In genomic region chr2:136238214-136238551, GRCh38 we compare ENCODE assay signal across 8 cellular contexts.
A peak's percentile ranks its signal among the peaks of the same experiment; 100 is the strongest.
DNase-seq lines count a peak whose midpoint lies in the region; ATAC-seq and TF ChIP-seq lines count a peak whose summit lies in the region.

No MANE protein-coding gene starts in this region.

- intact Hi-C loops in mammary epithelial cell (cut with micrococcal nuclease): no loop called here

- no peak overlapping the region for H3K4me3 Mint-ChIP-seq in neural progenitor cell

- H3K9me3 Mint-ChIP-seq in neural progenitor cell: peaks cover 3% of the 10 kb centered on the region

- H4K20me1 ChIP-seq in mammary epithelial cell (ENCODE audit: insufficient read depth, low read length) (no peaks in the 10 kb centered on the region), neural progenitor cell (ENCODE audit: low read depth) (no peaks in the 10 kb centered on the region)

- H3K27me3 ChIP-seq in MG63: no peaks in the 10 kb centered on the region
- no peaks in the 10 kb centered on the region for H3K27me3 ChIP-seq in mammary epithelial cell (ENCODE audit: insufficient read depth, low read length)
- no peaks in the 10 kb centered on the region for H3K27me3 ChIP-seq in neural progenitor cell

- H3K27ac ChIP-seq in mammary epithelial cell (ENCODE audit: insufficient read depth, low read depth, low read length) (no peak overlapping the region), neural progenitor cell (no peak overlapping the region)

- H3K9ac ChIP-seq in mammary epithelial cell (ENCODE audit: insufficient read depth, low read length): no peak overlapping the region
- H3K9ac ChIP-seq in neural progenitor cell: no peak overlapping the region

- peak overlapping the region; percentile 85 for H3K27ac Mint-ChIP-seq in neural progenitor cell

- H3K79me2 ChIP-seq in mammary epithelial cell (ENCODE audit: insufficient read depth, low read length) (no peaks in the 10 kb centered on the region), neural progenitor cell (ENCODE audit: low read depth) (no peaks in the 10 kb centered on the region)

- H3K9me3 ChIP-seq in MG63 (no peaks in the 10 kb centered on the region), mammary epithelial cell (replicated peaks; ENCODE audit: insufficient read depth, low read length) (no peaks in the 10 kb centered on the region), neural progenitor cell (ENCODE audit: low read depth) (no peaks in the 10 kb centered on the region)

- no peaks in the 10 kb centered on the region for H3K36me3 Mint-ChIP-seq in neural progenitor cell

- H3K4me1 Mint-ChIP-seq in neural progenitor cell: peaks cover 32% of the 10 kb centered on the region

- dilution Hi-C loops in mammary epithelial cell (cut with HindIII; ENCODE audit: low sequenced_read_pairs): no loop called here

- H2AFZ ChIP-seq in mammary epithelial cell (ENCODE audit: low read depth, low read length): no peak overlapping the region
- no peak overlapping the region for H2AFZ ChIP-seq in neural progenitor cell (replicated peaks)

- in situ Hi-C loops in mammary epithelial cell (cut with MboI; ENCODE audit: low sequenced_read_pairs in 2 of 2): no loop called here

- no peak for TF ChIP-seq CTCF in mammary epithelial cell (conservative IDR thresholded peaks at IDR 0.05 in 1 of 2, IDR thresholded peaks at IDR 0.05 in 1 of 2; ENCODE audit: extremely low read depth in 1 of 2, insufficient read depth in 1 of 2, low read depth in 1 of 2, low read length in 2 of 2)
- TF ChIP-seq CTCF in neural progenitor cell (IDR thresholded peaks at IDR 0.05): no peak

- no TSS peak for BruUV-seq in mammary epithelial cell (replicated peaks; lab: Mats Ljungman, UMichigan)

- peaks cover 10% of the 10 kb centered on the region for H3K27me3 Mint-ChIP-seq in neural progenitor cell (ENCODE audit: insufficient read depth, low read depth)

- H3F3A ChIP-seq in neural progenitor cell (ENCODE audit: low read depth): no peaks in the 10 kb centered on the region

- H3K4me1 ChIP-seq in mammary epithelial cell (ENCODE audit: insufficient read depth, low read length) (peaks cover 20% of the 10 kb centered on the region), neural progenitor cell (peaks cover 10% of the 10 kb centered on the region)

- CTCF ChIA-PET in mammary epithelial cell (lab: Charles Lee; ENCODE audit: low non-redundant PET): no interaction called here

- H3K4me2 ChIP-seq in mammary epithelial cell (ENCODE audit: insufficient read depth, low read depth, low read length) (no peak overlapping the region), neural progenitor cell (no peak overlapping the region)

- H3K36me3 ChIP-seq in MG63 (no peaks in the 10 kb centered on the region), mammary epithelial cell (ENCODE audit: insufficient read depth, low read length) (no peaks in the 10 kb centered on the region), neural progenitor cell (no peaks in the 10 kb centered on the region)

- H3K4me3 ChIP-seq in MG63 (no peak overlapping the region), mammary epithelial cell (replicated peaks in 1 of 3; ENCODE audit: insufficient read depth in 1 of 3, low read depth in 2 of 3, low read length in 3 of 3) (no peak overlapping the region), neural progenitor cell (no peak overlapping the region)

- ATAC-seq in GM18505 (IDR thresholded peaks at IDR 0.05; ENCODE audit: unreplicated experiment) (peak; percentile 1), left lobe of liver (no peak)

- DNase-seq in MG63: peak; percentile 49
- peak; percentile 53 for DNase-seq in mammary epithelial cell
- DNase-seq in neural progenitor cell (ENCODE audit: low spot score): no peak
- DNase-seq in left lobe of liver (ENCODE audit: low spot score): no peak
- no peak for DNase-seq in OCI-M2 (lab: John Stamatoyannopoulos, UW; ENCODE audit: unreplicated experiment)
- DNase-seq in stimulated activated CD4-positive, alpha-beta T cell treated with anti-CD3 and anti-CD28 coated beads, Interleukin-4, amount 100 ng/mL, for 1 hour: no peak
- DNase-seq in NK-92 treated with Interleukin-12 subunit alpha and Interleukin-12 subunit beta, amount 100 ng/mL, for 24 hours (lab: John Stamatoyannopoulos, UW): no peak

- no peak for TF ChIP-seq POLR2A in GM18505 (IDR thresholded peaks at IDR 0.05; ENCODE audit: borderline replicate concordance, extremely low read depth, insufficient read depth, insufficient read length)

Comparison
In these comparisons a context has a peak if more than half of its experiments do, and no peak if none do; other contexts are left out.
1. DNase-seq: peak in MG63 (single experiment) and mammary epithelial cell (single experiment); none in neural progenitor cell (single experiment), left lobe of liver (single experiment), OCI-M2 (single experiment), stimulated activated CD4-positive, alpha-beta T cell treated with anti-CD3 and anti-CD28 coated beads, Interleukin-4, amount 100 ng/mL, for 1 hour (single experiment) and NK-92 treated with Interleukin-12 subunit alpha and Interleukin-12 subunit beta, amount 100 ng/mL, for 24 hours (single experiment).